In genomic region chr11:109423114-109423859, GRCh38 we compare ENCODE assay signal across 9 cellular contexts. TPM values are rescaled to one million over a fixed set of nuclear protein-coding genes. Genes with fewer than 3 reads are reported as not detected.
DNase-seq lines count a peak whose midpoint lies in the region; ATAC-seq and TF ChIP-seq lines count a peak whose summit lies in the region.
"Had no signal": no experiment of that assay in that cellular context is flagged by ENCODE, and none has a peak within 500 bp of the region (broad histone marks: within the 10 kb centered on the region; RNA-seq: fewer than 3 reads in every experiment).

No MANE protein-coding gene starts in this region.

- no peaks in the 10 kb centered on the region for H4K20me1 ChIP-seq in mammary epithelial cell (ENCODE audit: insufficient read depth, low read length)

- H3K4me2 ChIP-seq in mammary epithelial cell (ENCODE audit: insufficient read depth, low read depth, low read length), result peak overlapping the region; percentile 94

- intact Hi-C loops in Right ventricle myocardium superior (cut with DNase I) (no loop called here), Right ventricle myocardium inferior (cut with DNase I) (no loop called here), mammary epithelial cell (cut with micrococcal nuclease) (loop anchor here (10.0 kb wide), 1 partner anchor 728 kb away; no protein-coding TSS in a partner anchor), prostate gland (cut with DNase I) (no loop called here)

- in situ Hi-C loops in mammary epithelial cell (cut with MboI; ENCODE audit: low sequenced_read_pairs in 2 of 2), result no loop called here

- peaks cover 0 to 2% of the 10 kb centered on the region in 2 donors for H3K9me3 Mint-ChIP-seq in stimulated activated naive B cell treated with anti-CD40 and anti-IgM and Interleukin-4, amounts not matched to agents 10 μg/mL and 1 μg/mL and 100 μg/mL, for 72 hours

- H3K9ac ChIP-seq in mammary epithelial cell (ENCODE audit: insufficient read depth, low read length), result no peak overlapping the region

- H3K4me3 ChIP-seq in mammary epithelial cell (replicated peaks in 1 of 3; ENCODE audit: insufficient read depth in 1 of 3, low read depth in 2 of 3, low read length in 3 of 3), result peak overlapping the region; percentile 40 to 47 (median 44)
- peak overlapping the region; percentile 29 for H3K4me3 ChIP-seq in urinary bladder (ENCODE audit: low read depth, low read length)
- H3K4me3 ChIP-seq in prostate gland, result no peak overlapping the region

- TF ChIP-seq CTCF in mammary epithelial cell (conservative IDR thresholded peaks at IDR 0.05 in 1 of 2, IDR thresholded peaks at IDR 0.05 in 1 of 2; ENCODE audit: extremely low read depth in 1 of 2, insufficient read depth in 1 of 2, low read depth in 1 of 2, low read length in 2 of 2) (peak in 1 of 2 donors; percentile 30), prostate gland (IDR thresholded peaks at IDR 0.05) (no peak)

- H3K9me3 ChIP-seq in mammary epithelial cell (replicated peaks; ENCODE audit: insufficient read depth, low read length) (no peaks in the 10 kb centered on the region), prostate gland (no peaks in the 10 kb centered on the region)

- DNase-seq in Right ventricle myocardium superior (peak; percentile 39), Right ventricle myocardium inferior (ENCODE audit: missing footprints) (no peak), mammary epithelial cell (peak; percentile 20), islet precursor cell (peak; percentile 58), prostate gland (ENCODE audit: low spot score) (no peak)
- DNase-seq in stimulated activated naive B cell treated with anti-CD40 and anti-IgM and Interleukin-4, amounts not matched to agents 10 μg/mL and 1 μg/mL and 100 μg/mL, for 72 hours, result no peak

- CTCF ChIA-PET in mammary epithelial cell (lab: Charles Lee; ENCODE audit: low non-redundant PET), result no interaction called here

- dilution Hi-C loops in mammary epithelial cell (cut with HindIII; ENCODE audit: low sequenced_read_pairs), result no loop called here

- ATAC-seq in Right ventricle myocardium superior (ENCODE audit: poor library complexity) (peak; percentile 49), Right ventricle myocardium inferior (no peak), GM21515 (IDR thresholded peaks at IDR 0.05; ENCODE audit: unreplicated experiment) (no peak)
- ATAC-seq in stimulated activated naive B cell treated with anti-CD40 and anti-IgM and Interleukin-4, amounts not matched to agents 10 μg/mL and 1 μg/mL and 100 μg/mL, for 72 hours (replicated peaks), result no peak

- TF ChIP-seq POLR2A in prostate gland (IDR thresholded peaks at IDR 0.05), result no peak

- H3K4me3 Mint-ChIP-seq in stimulated activated naive B cell treated with anti-CD40 and anti-IgM and Interleukin-4, amounts not matched to agents 10 μg/mL and 1 μg/mL and 100 μg/mL, for 72 hours, result no peak overlapping the region

- WGBS in mammary epithelial cell (ENCODE audit: low coverage, missing lambda C conversion rate), result 2% methylated on average over 16 of the region's 50 CpGs
- WGBS in urinary bladder, result 2% methylated on average over 50 of the region's 50 CpGs
- 4% methylated on average over 50 of the region's 50 CpGs for WGBS in prostate gland

- H3K27ac ChIP-seq in mammary epithelial cell (ENCODE audit: insufficient read depth, low read depth, low read length), result no peak overlapping the region
- H3K27ac ChIP-seq in urinary bladder (ENCODE audit: low read depth), result no peak overlapping the region
- no peak overlapping the region for H3K27ac ChIP-seq in prostate gland

- H3K4me1 Mint-ChIP-seq in stimulated activated naive B cell treated with anti-CD40 and anti-IgM and Interleukin-4, amounts not matched to agents 10 μg/mL and 1 μg/mL and 100 μg/mL, for 72 hours, result peaks cover 0 to 4% of the 10 kb centered on the region in 2 donors

- H3K27me3 ChIP-seq in mammary epithelial cell (ENCODE audit: insufficient read depth, low read length) (peaks cover 19% of the 10 kb centered on the region), prostate gland (replicated peaks; ENCODE audit: insufficient read depth) (peaks cover 9% of the 10 kb centered on the region)

- peaks cover 42 to 48% of the 10 kb centered on the region in 2 donors for H3K27me3 Mint-ChIP-seq in stimulated activated naive B cell treated with anti-CD40 and anti-IgM and Interleukin-4, amounts not matched to agents 10 μg/mL and 1 μg/mL and 100 μg/mL, for 72 hours

- H3K4me1 ChIP-seq in mammary epithelial cell (ENCODE audit: insufficient read depth, low read length) (peaks cover 18% of the 10 kb centered on the region), urinary bladder (ENCODE audit: insufficient read depth) (peaks cover 2% of the 10 kb centered on the region), prostate gland (replicated peaks) (no peaks in the 10 kb centered on the region)

- H2AFZ ChIP-seq in mammary epithelial cell (ENCODE audit: low read depth, low read length), result peak overlapping the region; percentile 56

- H3K36me3 ChIP-seq in mammary epithelial cell (ENCODE audit: insufficient read depth, low read length) (no peaks in the 10 kb centered on the region), urinary bladder (ENCODE audit: insufficient read depth) (no peaks in the 10 kb centered on the region), prostate gland (no peaks in the 10 kb centered on the region)

- H3K36me3 Mint-ChIP-seq in stimulated activated naive B cell treated with anti-CD40 and anti-IgM and Interleukin-4, amounts not matched to agents 10 μg/mL and 1 μg/mL and 100 μg/mL, for 72 hours, result no peaks in the 10 kb centered on the region

- no peak overlapping the region for H3K27ac Mint-ChIP-seq in stimulated activated naive B cell treated with anti-CD40 and anti-IgM and Interleukin-4, amounts not matched to agents 10 μg/mL and 1 μg/mL and 100 μg/mL, for 72 hours

- no peaks in the 10 kb centered on the region for H3K79me2 ChIP-seq in mammary epithelial cell (ENCODE audit: insufficient read depth, low read length)

- no TSS peak for BruUV-seq in mammary epithelial cell (replicated peaks; lab: Mats Ljungman, UMichigan)

RNA-seq across cellular contexts. Expression of gene C11orf87, which starts 1.3 kb away (rescaled TPM):
- total RNA-seq in Right ventricle myocardium superior (0.03 TPM), Right ventricle myocardium inferior (not detected), mammary epithelial cell (not detected), urinary bladder (0.69 TPM), prostate gland (not detected)
- polyA plus RNA-seq in mammary epithelial cell (0.19 TPM), urinary bladder (not detected)
- not detected for polyA minus RNA-seq in mammary epithelial cell
- total RNA-seq: dermis microvascular lymphatic vessel endothelial cell had no signal

Comparison
In these comparisons a context has a peak if more than half of its experiments do, and no peak if none do; other contexts are left out.
1. DNase-seq: peak in Right ventricle myocardium superior (single experiment), mammary epithelial cell (single experiment) and islet precursor cell (single experiment); none in Right ventricle myocardium inferior (single experiment), stimulated activated naive B cell treated with anti-CD40 and anti-IgM and Interleukin-4, amounts not matched to agents 10 μg/mL and 1 μg/mL and 100 μg/mL, for 72 hours (single experiment) and prostate gland (single experiment).
2. H3K4me3 ChIP-seq: peak in mammary epithelial cell (3 of 3) and urinary bladder (single experiment); none in prostate gland (0 of 2).